3 cellular contexts compared by ENCODE assay signal in the genomic region with DNA sequence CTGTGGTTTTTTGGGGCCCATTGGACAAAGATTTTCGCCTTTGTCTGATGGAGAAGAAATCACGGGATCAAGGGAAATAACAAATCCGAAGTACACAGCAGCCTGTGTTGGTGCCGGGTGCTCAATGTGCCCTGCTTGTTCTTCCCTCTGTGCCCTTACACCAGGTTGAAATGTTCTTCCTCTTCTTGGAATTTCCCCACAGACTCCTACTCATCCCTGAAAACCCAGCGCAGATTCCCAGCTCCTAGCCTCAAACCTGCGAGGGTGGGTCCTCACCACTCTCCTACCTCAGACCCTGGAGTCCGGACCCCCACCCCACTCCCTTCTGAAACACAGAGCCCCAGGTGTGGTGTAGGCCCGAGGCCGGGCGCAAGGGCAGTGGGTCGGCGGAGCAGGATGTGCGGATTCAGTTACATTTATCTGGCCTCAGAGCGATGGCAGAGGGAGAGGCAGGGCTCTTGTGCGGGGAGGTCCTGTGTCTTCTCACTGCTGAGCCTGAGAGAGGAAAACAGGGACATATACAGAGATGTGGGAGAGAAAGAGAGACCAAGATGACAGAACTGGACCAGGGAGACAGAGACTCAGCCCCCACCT.
TF ChIP-seq lines count a peak whose summit lies in the region.

No MANE protein-coding gene starts in this region.

TF ChIP-seq in SK-N-SH treated with all-trans-retinoic acid at 6 μM for 48 hours, 23 proteins besides CTCF, POLR2A, EP300 and RAD21 (continued from another document):
- no peak for TF ChIP-seq ARNTL (CRISPR knock-in tag; IDR thresholded peaks at IDR 0.05; ENCODE audit: borderline replicate concordance, low read depth)

TF ChIP-seq in SK-N-SH, 30 proteins besides CTCF, POLR2A, EP300 and RAD21 (continued from another document):
- TF ChIP-seq PBX3 (IDR thresholded peaks at IDR 0.05) (no peak), MAX (IDR thresholded peaks at IDR 0.05; ENCODE audit: low read depth) (no peak), ZBTB33 (IDR thresholded peaks at IDR 0.05; ENCODE audit: borderline replicate concordance, low read depth) (no peak), SIN3A (IDR thresholded peaks at IDR 0.05; ENCODE audit: borderline replicate concordance, low read depth, low read length) (no peak), POLR2AphosphoS5 (IDR thresholded peaks at IDR 0.05; ENCODE audit: low read depth, low read length) (no peak), RFX5 (IDR thresholded peaks at IDR 0.05; ENCODE audit: low read length) (no peak), JUND (IDR thresholded peaks at IDR 0.05) (no peak), EZH2phosphoT487 (IDR thresholded peaks at IDR 0.05; ENCODE audit: borderline replicate concordance, low read depth) (no peak), TAF1 (IDR thresholded peaks at IDR 0.05; ENCODE audit: borderline replicate concordance, low read depth, low read length) (no peak), SMC3 (IDR thresholded peaks at IDR 0.05; ENCODE audit: low read depth, low read length) (no peak)
TF ChIP-seq in SK-N-SH: peak in this region for 0.

TF ChIP-seq in HEK293, 187 proteins besides CTCF, POLR2A, EP300 and RAD21 (continued from another document):
- TF ChIP-seq, protein P1, sequence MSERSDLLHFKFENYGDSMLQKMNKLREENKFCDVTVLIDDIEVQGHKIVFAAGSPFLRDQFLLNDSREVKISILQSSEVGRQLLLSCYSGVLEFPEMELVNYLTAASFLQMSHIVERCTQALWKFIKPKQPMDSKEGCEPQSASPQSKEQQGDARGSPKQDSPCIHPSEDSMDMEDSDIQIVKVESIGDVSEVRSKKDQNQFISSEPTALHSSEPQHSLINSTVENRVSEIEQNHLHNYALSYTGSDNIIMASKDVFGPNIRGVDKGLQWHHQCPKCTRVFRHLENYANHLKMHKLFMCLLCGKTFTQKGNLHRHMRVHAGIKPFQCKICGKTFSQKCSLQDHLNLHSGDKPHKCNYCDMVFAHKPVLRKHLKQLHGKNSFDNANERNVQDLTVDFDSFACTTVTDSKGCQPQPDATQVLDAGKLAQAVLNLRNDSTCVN (tag by site-specific recombination; optimal IDR thresholded peaks at IDR 0.05): no peak
- TF ChIP-seq ZNF600 (tag by site-specific recombination; IDR thresholded peaks at IDR 0.05) (no peak), ZNF10 (tag by site-specific recombination; IDR thresholded peaks at IDR 0.05) (no peak), ZNF513 (tag by site-specific recombination; IDR thresholded peaks at IDR 0.05) (no peak), ZNF501 (tag by site-specific recombination; IDR thresholded peaks at IDR 0.05) (no peak), ZNF366 (tag by site-specific recombination; conservative IDR thresholded peaks at IDR 0.05) (0 out of 2 replicates have a peak, but pooled peaks have one; percentile 0), ZNF311 (tag by site-specific recombination; IDR thresholded peaks at IDR 0.05; ENCODE audit: borderline replicate concordance) (no peak), ZBTB20 (tag by site-specific recombination; IDR thresholded peaks at IDR 0.05) (no peak), ZNF433 (tag by site-specific recombination; IDR thresholded peaks at IDR 0.05; ENCODE audit: low read depth) (no peak), ZFP3 (tag by site-specific recombination; IDR thresholded peaks at IDR 0.05; ENCODE audit: low read depth) (peak; percentile 63), KLF16 (tag by site-specific recombination; IDR thresholded peaks at IDR 0.05) (no peak), ZBTB17 (tag by site-specific recombination; IDR thresholded peaks at IDR 0.05) (no peak), ZNF157 (tag by site-specific recombination; IDR thresholded peaks at IDR 0.05) (no peak), OVOL3 (tag by site-specific recombination; IDR thresholded peaks at IDR 0.05) (no peak), SCRT1 (tag by site-specific recombination; IDR thresholded peaks at IDR 0.05; ENCODE audit: borderline replicate concordance) (no peak), ZNF223 (tag by site-specific recombination; IDR thresholded peaks at IDR 0.05) (no peak)
- TF ChIP-seq, protein P2, sequence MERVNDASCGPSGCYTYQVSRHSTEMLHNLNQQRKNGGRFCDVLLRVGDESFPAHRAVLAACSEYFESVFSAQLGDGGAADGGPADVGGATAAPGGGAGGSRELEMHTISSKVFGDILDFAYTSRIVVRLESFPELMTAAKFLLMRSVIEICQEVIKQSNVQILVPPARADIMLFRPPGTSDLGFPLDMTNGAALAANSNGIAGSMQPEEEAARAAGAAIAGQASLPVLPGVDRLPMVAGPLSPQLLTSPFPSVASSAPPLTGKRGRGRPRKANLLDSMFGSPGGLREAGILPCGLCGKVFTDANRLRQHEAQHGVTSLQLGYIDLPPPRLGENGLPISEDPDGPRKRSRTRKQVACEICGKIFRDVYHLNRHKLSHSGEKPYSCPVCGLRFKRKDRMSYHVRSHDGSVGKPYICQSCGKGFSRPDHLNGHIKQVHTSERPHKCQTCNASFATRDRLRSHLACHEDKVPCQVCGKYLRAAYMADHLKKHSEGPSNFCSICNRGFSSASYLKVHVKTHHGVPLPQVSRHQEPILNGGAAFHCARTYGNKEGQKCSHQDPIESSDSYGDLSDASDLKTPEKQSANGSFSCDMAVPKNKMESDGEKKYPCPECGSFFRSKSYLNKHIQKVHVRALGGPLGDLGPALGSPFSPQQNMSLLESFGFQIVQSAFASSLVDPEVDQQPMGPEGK (tag by site-specific recombination; IDR thresholded peaks at IDR 0.05): no peak
